Comparison of ENCODE assay signal across 34 cellular contexts in genomic region chr6:37800904-37801669, GRCh38.
"Had no signal": no experiment of that assay in that cellular context is flagged by ENCODE, and none has a peak within 500 bp of the region (broad histone marks: within the 10 kb centered on the region; RNA-seq: fewer than 3 reads in every experiment).

No MANE protein-coding gene starts in this region.

- ATAC-seq: effector memory CD8-positive, alpha-beta T cell; gastroesophageal sphincter; left lung; naive thymus-derived CD4-positive, alpha-beta T cell; pancreas; stimulated activated memory B cell treated with anti-CD40 and anti-IgM and Interleukin-4, amounts not matched to agents 10 μg/mL and 1 μg/mL and 100 μg/mL, for 72 hours had no signal

- FAIRE-seq: astrocyte, kidney, pancreas, TTC549 had no signal

- H3K36me3 ChIP-seq: brain microvascular endothelial cell, gastroesophageal sphincter, left lung, pancreas, prostate gland, stomach, thyroid gland, upper lobe of right lung had no signal

- H3K4me3 Mint-ChIP-seq: effector memory CD8-positive, alpha-beta T cell; naive thymus-derived CD4-positive, alpha-beta T cell; stimulated activated memory B cell treated with anti-CD40 and anti-IgM and Interleukin-4, amounts not matched to agents 10 μg/mL and 1 μg/mL and 100 μg/mL, for 72 hours; T-helper 1 cell treated with Interleukin-12 subunit alpha and Interleukin-12 subunit beta and Interleukin-4 antibody, amounts not matched to agents 30 μg/mL and 1 μg/mL, for 36 hours had no signal

- H3K9me3 Mint-ChIP-seq: effector memory CD8-positive, alpha-beta T cell; naive thymus-derived CD4-positive, alpha-beta T cell; stimulated activated memory B cell treated with anti-CD40 and anti-IgM and Interleukin-4, amounts not matched to agents 10 μg/mL and 1 μg/mL and 100 μg/mL, for 72 hours; T-helper 1 cell treated with Interleukin-12 subunit alpha and Interleukin-12 subunit beta and Interleukin-4 antibody, amounts not matched to agents 30 μg/mL and 1 μg/mL, for 36 hours had no signal

- H3K9me3 ChIP-seq: gastroesophageal sphincter, left lung, pancreas, prostate gland, stomach, thyroid gland, upper lobe of right lung had no signal

- DNase-seq: activated CD4-positive, alpha-beta T cell treated with anti-CD3 and anti-CD28 coated beads for 4 hours; activated CD4-positive, alpha-beta T cell treated with anti-CD3 and anti-CD28 coated beads, Interleukin-2, amount 50 U/mL, for 4 hours; activated CD8-positive, alpha-beta memory T cell treated with anti-CD3 and anti-CD28 coated beads for 24 hours; activated gamma-delta T cell treated with Interleukin-2 at 50 U/mL for 16 hours; activated naive CD4-positive, alpha-beta T cell treated with anti-CD3 and anti-CD28 coated beads, Interleukin-2, amount 50 U/mL, for 16 hours; activated T-cell treated with anti-CD3 and anti-CD28 coated beads, Interleukin-2, amount 50 U/mL, for 1 hour; amniotic stem cell; brain microvascular endothelial cell; caudate nucleus; cortex of kidney; effector memory CD8-positive, alpha-beta T cell; erythroblast; hippocampal formation; kidney; left lung; midbrain; naive thymus-derived CD4-positive, alpha-beta T cell; nucleus accumbens; pancreas; stimulated activated CD4-positive, alpha-beta T cell treated with anti-CD3 and anti-CD28 coated beads, Interleukin-1b, Interleukin-23, amount 100 ng/mL, for 48 hours; stimulated activated CD4-positive, alpha-beta T cell treated with anti-CD3 and anti-CD28 coated beads, Interleukin-4, amount 100 ng/mL, for 4 hours; stimulated activated CD8-positive, alpha-beta memory T cell treated with anti-CD3 and anti-CD28 coated beads, Interleukin-4, amount 100 ng/mL, for 48 hours; stomach; T-helper 9 cell; upper lobe of right lung had no signal

- H3K4me2 ChIP-seq: smooth muscle cell had no signal

- H3K4me1 ChIP-seq: gastroesophageal sphincter, pancreas, prostate gland, upper lobe of right lung had no signal

- H3K27ac ChIP-seq: brain microvascular endothelial cell, gastroesophageal sphincter, left lung, pancreas, prostate gland, stomach, thyroid gland, upper lobe of right lung, VCaP had no signal

- H3K27me3 Mint-ChIP-seq: effector memory CD8-positive, alpha-beta T cell; stimulated activated memory B cell treated with anti-CD40 and anti-IgM and Interleukin-4, amounts not matched to agents 10 μg/mL and 1 μg/mL and 100 μg/mL, for 72 hours had no signal

- H3K27me3 ChIP-seq: brain microvascular endothelial cell, gastroesophageal sphincter, left lung, pancreas, stomach, thyroid gland, upper lobe of right lung had no signal

- H3K4me1 Mint-ChIP-seq: stimulated activated memory B cell treated with anti-CD40 and anti-IgM and Interleukin-4, amounts not matched to agents 10 μg/mL and 1 μg/mL and 100 μg/mL, for 72 hours had no signal

- H3K4me3 ChIP-seq: gastroesophageal sphincter, left lung, pancreas, prostate gland, smooth muscle cell, stomach, thyroid gland, upper lobe of right lung had no signal

- H3K27ac Mint-ChIP-seq: effector memory CD8-positive, alpha-beta T cell; naive thymus-derived CD4-positive, alpha-beta T cell; stimulated activated memory B cell treated with anti-CD40 and anti-IgM and Interleukin-4, amounts not matched to agents 10 μg/mL and 1 μg/mL and 100 μg/mL, for 72 hours; T-helper 1 cell treated with Interleukin-12 subunit alpha and Interleukin-12 subunit beta and Interleukin-4 antibody, amounts not matched to agents 30 μg/mL and 1 μg/mL, for 36 hours had no signal

- H3K36me3 Mint-ChIP-seq: naive thymus-derived CD4-positive, alpha-beta T cell; stimulated activated memory B cell treated with anti-CD40 and anti-IgM and Interleukin-4, amounts not matched to agents 10 μg/mL and 1 μg/mL and 100 μg/mL, for 72 hours had no signal
